ENCODE assay signal across 19 cellular contexts in genomic region chr18:70280007-70280925, GRCh38. TPM values are rescaled to one million over a fixed set of nuclear protein-coding genes. Genes with fewer than 3 reads are reported as not detected.
DNase-seq lines count a peak whose midpoint lies in the region; ATAC-seq and TF ChIP-seq lines count a peak whose summit lies in the region.
"Had no signal": no experiment of that assay in that cellular context is flagged by ENCODE, and none has a peak within 500 bp of the region (broad histone marks: within the 10 kb centered on the region; RNA-seq: fewer than 3 reads in every experiment).

No MANE protein-coding gene starts in this region.

- peaks cover 6% of the 10 kb centered on the region for H3K4me1 ChIP-seq in vagina
- H3K4me1 ChIP-seq: uterus had no signal

- H3K36me3 Mint-ChIP-seq in activated T-cell treated with anti-CD3 and anti-CD28 coated beads, Interleukin-2, amount 50 U/mL, for 4 hours (ENCODE audit: insufficient read depth): no peaks in the 10 kb centered on the region
- H3K36me3 Mint-ChIP-seq: stimulated activated effector memory CD8-positive, alpha-beta T cell treated with anti-CD3 and anti-CD28 coated beads, Interleukin-12 subunit alpha, Interleukin-12 subunit beta, amount 100 ng/mL, for 72 hours had no signal

- H3K27ac ChIP-seq in vagina: no peak overlapping the region
- H3K27ac ChIP-seq: uterus, VCaP had no signal

- intact Hi-C loops in vagina (cut with DNase I): no loop called here

- H3K4me3 Mint-ChIP-seq in activated T-cell treated with anti-CD3 and anti-CD28 coated beads, Interleukin-2, amount 50 U/mL, for 4 hours: no peak overlapping the region
- H3K4me3 Mint-ChIP-seq: activated naive CD8-positive, alpha-beta T cell treated with anti-CD3 and anti-CD28 coated beads, Interleukin-2, amount 50 U/mL, for 24 hours; dendritic cell treated with granulocyte-macrophage colony-stimulating factor and Interleukin-4, amounts not matched to agents 40 ng/mL and 50 ng/mL, for 4 days; naive thymus-derived CD4-positive, alpha-beta T cell; stimulated activated effector memory CD8-positive, alpha-beta T cell treated with anti-CD3 and anti-CD28 coated beads, Interleukin-12 subunit alpha, Interleukin-12 subunit beta, amount 100 ng/mL, for 72 hours had no signal

- DNase-seq in AG10803 (ENCODE audit: low read depth): peak; percentile 33
- peak; percentile 57 for DNase-seq in MG63
- peak; percentile 26 for DNase-seq in astrocyte of the spinal cord (ENCODE audit: low read depth, low spot score)
- peak; percentile 34 for DNase-seq in iris pigment epithelial cell (ENCODE audit: low read depth)
- DNase-seq in vagina (ENCODE audit: extremely low spot score in 2 of 2): no peak
- no peak for DNase-seq in activated T-cell treated with anti-CD3 and anti-CD28 coated beads, Interleukin-2, amount 50 U/mL, for 4 hours
- DNase-seq: activated naive CD8-positive, alpha-beta T cell treated with anti-CD3 and anti-CD28 coated beads, Interleukin-2, amount 50 U/mL, for 24 hours; DMS153; islet precursor cell; naive thymus-derived CD4-positive, alpha-beta T cell; NCI-H1105 treated with DMSO at 0.1 percent for 48 hours; NCI-H510A; stimulated activated CD4-positive, alpha-beta T cell treated with anti-CD3 and anti-CD28 coated beads, Interleukin-4, amount 100 ng/mL, for 1 hour; uterus had no signal

- H3K27me3 ChIP-seq in MG63: no peaks in the 10 kb centered on the region
- H3K27me3 ChIP-seq in vagina: no peaks in the 10 kb centered on the region
- H3K27me3 ChIP-seq: uterus had no signal

- in situ Hi-C loops in astrocyte of the spinal cord (cut with HindIII; ENCODE audit: low sequenced_read_pairs): no loop called here

- ATAC-seq in activated T-cell treated with anti-CD3 and anti-CD28 coated beads, Interleukin-2, amount 50 U/mL, for 4 hours: no peak
- ATAC-seq in HG02870 (IDR thresholded peaks at IDR 0.05; ENCODE audit: unreplicated experiment): no peak
- no peak for ATAC-seq in GM19324 (IDR thresholded peaks at IDR 0.05; ENCODE audit: low FRiP score, unreplicated experiment)
- ATAC-seq: activated naive CD8-positive, alpha-beta T cell treated with anti-CD3 and anti-CD28 coated beads, Interleukin-2, amount 50 U/mL, for 24 hours; naive thymus-derived CD4-positive, alpha-beta T cell had no signal

- H3K9me3 ChIP-seq in MG63 (peaks cover 28% of the 10 kb centered on the region), vagina (no peaks in the 10 kb centered on the region)
- H3K9me3 ChIP-seq: uterus had no signal

- H3K4me3 ChIP-seq in AG10803 (ENCODE audit: low read length) (no peak overlapping the region), MG63 (no peak overlapping the region), astrocyte of the spinal cord (ENCODE audit: low read depth, low read length) (no peak overlapping the region), vagina (no peak overlapping the region)
- H3K4me3 ChIP-seq: uterus had no signal

- H3K36me3 ChIP-seq in MG63 (no peaks in the 10 kb centered on the region; the same call in 1 of the 2 replicates), vagina (no peaks in the 10 kb centered on the region)
- H3K36me3 ChIP-seq: uterus had no signal

- H3K9me3 Mint-ChIP-seq in activated T-cell treated with anti-CD3 and anti-CD28 coated beads, Interleukin-2, amount 50 U/mL, for 4 hours: peaks cover 7% of the 10 kb centered on the region

- no peak for TF ChIP-seq CTCF in AG10803 (conservative IDR thresholded peaks at IDR 0.05; ENCODE audit: low read length)
- no peak for TF ChIP-seq CTCF in astrocyte of the spinal cord (IDR thresholded peaks at IDR 0.05; ENCODE audit: low read depth, low read length)
- TF ChIP-seq CTCF in vagina (IDR thresholded peaks at IDR 0.05): no peak

- no peaks in the 10 kb centered on the region for H3K4me1 Mint-ChIP-seq in activated T-cell treated with anti-CD3 and anti-CD28 coated beads, Interleukin-2, amount 50 U/mL, for 4 hours (ENCODE audit: low read depth)
- H3K4me1 Mint-ChIP-seq: activated naive CD8-positive, alpha-beta T cell treated with anti-CD3 and anti-CD28 coated beads, Interleukin-2, amount 50 U/mL, for 24 hours; stimulated activated effector memory CD8-positive, alpha-beta T cell treated with anti-CD3 and anti-CD28 coated beads, Interleukin-12 subunit alpha, Interleukin-12 subunit beta, amount 100 ng/mL, for 72 hours had no signal

- TF ChIP-seq POLR2A in vagina (IDR thresholded peaks at IDR 0.05): no peak

- H3K27me3 Mint-ChIP-seq in activated T-cell treated with anti-CD3 and anti-CD28 coated beads, Interleukin-2, amount 50 U/mL, for 4 hours (ENCODE audit: low read depth): peaks cover 10% of the 10 kb centered on the region
- H3K27me3 Mint-ChIP-seq: dendritic cell treated with granulocyte-macrophage colony-stimulating factor and Interleukin-4, amounts not matched to agents 40 ng/mL and 50 ng/mL, for 4 days had no signal

RNA-seq across cellular contexts. Expression of gene SOCS6, which starts 8.6 kb away (rescaled TPM):
- total RNA-seq in MG63 (2014; rRNA removed; shearing (Covaris generic); ENCODE audit: low replicate concordance): 11.1 and 20.6 TPM in 2 replicates
- 16.0 TPM for total RNA-seq in vagina
- under 1 TPM; 0.63 to 0.81 (median 0.79) TPM for total RNA-seq in activated T-cell treated with anti-CD3 and anti-CD28 coated beads, Interleukin-2, amount 50 U/mL, for 4 hours

Comparison
In these comparisons a context has a peak if more than half of its experiments do, and no peak if none do; other contexts are left out.
1. DNase-seq: peak in AG10803 (single experiment), MG63 (single experiment), astrocyte of the spinal cord (single experiment) and iris pigment epithelial cell (single experiment); none in vagina (0 of 2) and activated T-cell treated with anti-CD3 and anti-CD28 coated beads, Interleukin-2, amount 50 U/mL, for 4 hours (single experiment).